In the genomic region with DNA sequence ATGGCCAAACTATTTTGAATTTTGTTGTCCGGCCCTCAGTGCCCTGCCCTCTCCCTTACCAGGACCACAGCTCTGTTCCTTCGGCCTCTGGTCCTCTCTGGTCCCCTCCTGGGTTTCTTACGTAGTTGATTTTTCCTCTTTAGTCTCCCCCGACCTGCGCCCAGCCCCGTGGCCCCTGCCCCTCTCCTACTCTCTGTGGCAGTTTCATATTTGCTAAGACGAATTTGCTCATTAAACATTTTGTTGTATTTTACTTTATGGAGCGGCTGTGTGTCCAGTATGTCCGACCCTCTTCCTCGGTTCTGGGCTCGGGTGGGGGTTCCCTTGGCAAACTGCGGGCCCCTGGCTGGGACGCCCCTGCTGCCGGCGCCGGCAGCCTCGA, we compare ENCODE assay signal across 2 cellular contexts.
TF ChIP-seq lines count a peak whose summit lies in the region.

No MANE protein-coding gene starts in this region.

TF ChIP-seq in SK-N-SH, 30 proteins besides CTCF, POLR2A, EP300 and RAD21 (continued from another document):
- TF ChIP-seq MXI1 (IDR thresholded peaks at IDR 0.05; ENCODE audit: low read depth, low read length) (no peak), GATA2 (CRISPR knock-in tag; IDR thresholded peaks at IDR 0.05) (no peak), ELF1 (IDR thresholded peaks at IDR 0.05) (no peak), YY1 (IDR thresholded peaks at IDR 0.05; ENCODE audit: low read depth) (no peak), MAX (IDR thresholded peaks at IDR 0.05; ENCODE audit: low read depth) (no peak), TAF1 (IDR thresholded peaks at IDR 0.05; ENCODE audit: borderline replicate concordance, low read depth, low read length) (no peak), NRF1 (IDR thresholded peaks at IDR 0.05; ENCODE audit: low read depth, low read length) (no peak), FOXJ3 (CRISPR knock-in tag; IDR thresholded peaks at IDR 0.05) (no peak), RCOR1 (IDR thresholded peaks at IDR 0.05; ENCODE audit: low read length) (no peak), RXRA (IDR thresholded peaks at IDR 0.05; ENCODE audit: borderline replicate concordance, low read depth) (no peak), TEAD4 (IDR thresholded peaks at IDR 0.05; ENCODE audit: borderline replicate concordance, insufficient read depth) (no peak)
- TF ChIP-seq, protein P1, sequence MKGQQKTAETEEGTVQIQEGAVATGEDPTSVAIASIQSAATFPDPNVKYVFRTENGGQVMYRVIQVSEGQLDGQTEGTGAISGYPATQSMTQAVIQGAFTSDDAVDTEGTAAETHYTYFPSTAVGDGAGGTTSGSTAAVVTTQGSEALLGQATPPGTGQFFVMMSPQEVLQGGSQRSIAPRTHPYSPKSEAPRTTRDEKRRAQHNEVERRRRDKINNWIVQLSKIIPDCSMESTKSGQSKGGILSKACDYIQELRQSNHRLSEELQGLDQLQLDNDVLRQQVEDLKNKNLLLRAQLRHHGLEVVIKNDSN (IDR thresholded peaks at IDR 0.05; ENCODE audit: borderline replicate concordance, low read depth), result no peak
- TF ChIP-seq, protein P2, sequence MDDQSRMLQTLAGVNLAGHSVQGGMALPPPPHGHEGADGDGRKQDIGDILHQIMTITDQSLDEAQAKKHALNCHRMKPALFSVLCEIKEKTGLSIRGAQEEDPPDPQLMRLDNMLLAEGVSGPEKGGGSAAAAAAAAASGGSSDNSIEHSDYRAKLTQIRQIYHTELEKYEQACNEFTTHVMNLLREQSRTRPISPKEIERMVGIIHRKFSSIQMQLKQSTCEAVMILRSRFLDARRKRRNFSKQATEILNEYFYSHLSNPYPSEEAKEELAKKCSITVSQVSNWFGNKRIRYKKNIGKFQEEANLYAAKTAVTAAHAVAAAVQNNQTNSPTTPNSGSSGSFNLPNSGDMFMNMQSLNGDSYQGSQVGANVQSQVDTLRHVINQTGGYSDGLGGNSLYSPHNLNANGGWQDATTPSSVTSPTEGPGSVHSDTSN (IDR thresholded peaks at IDR 0.05), result no peak
- TF ChIP-seq, protein P3, sequence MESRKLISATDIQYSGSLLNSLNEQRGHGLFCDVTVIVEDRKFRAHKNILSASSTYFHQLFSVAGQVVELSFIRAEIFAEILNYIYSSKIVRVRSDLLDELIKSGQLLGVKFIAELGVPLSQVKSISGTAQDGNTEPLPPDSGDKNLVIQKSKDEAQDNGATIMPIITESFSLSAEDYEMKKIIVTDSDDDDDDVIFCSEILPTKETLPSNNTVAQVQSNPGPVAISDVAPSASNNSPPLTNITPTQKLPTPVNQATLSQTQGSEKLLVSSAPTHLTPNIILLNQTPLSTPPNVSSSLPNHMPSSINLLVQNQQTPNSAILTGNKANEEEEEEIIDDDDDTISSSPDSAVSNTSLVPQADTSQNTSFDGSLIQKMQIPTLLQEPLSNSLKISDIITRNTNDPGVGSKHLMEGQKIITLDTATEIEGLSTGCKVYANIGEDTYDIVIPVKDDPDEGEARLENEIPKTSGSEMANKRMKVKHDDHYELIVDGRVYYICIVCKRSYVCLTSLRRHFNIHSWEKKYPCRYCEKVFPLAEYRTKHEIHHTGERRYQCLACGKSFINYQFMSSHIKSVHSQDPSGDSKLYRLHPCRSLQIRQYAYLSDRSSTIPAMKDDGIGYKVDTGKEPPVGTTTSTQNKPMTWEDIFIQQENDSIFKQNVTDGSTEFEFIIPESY (IDR thresholded peaks at IDR 0.05; ENCODE audit: borderline replicate concordance, low read depth), result no peak

TF ChIP-seq in SK-N-SH treated with all-trans-retinoic acid at 6 μM for 48 hours, 23 proteins besides CTCF, POLR2A, EP300 and RAD21 (continued from another document):
- TF ChIP-seq, protein P4, sequence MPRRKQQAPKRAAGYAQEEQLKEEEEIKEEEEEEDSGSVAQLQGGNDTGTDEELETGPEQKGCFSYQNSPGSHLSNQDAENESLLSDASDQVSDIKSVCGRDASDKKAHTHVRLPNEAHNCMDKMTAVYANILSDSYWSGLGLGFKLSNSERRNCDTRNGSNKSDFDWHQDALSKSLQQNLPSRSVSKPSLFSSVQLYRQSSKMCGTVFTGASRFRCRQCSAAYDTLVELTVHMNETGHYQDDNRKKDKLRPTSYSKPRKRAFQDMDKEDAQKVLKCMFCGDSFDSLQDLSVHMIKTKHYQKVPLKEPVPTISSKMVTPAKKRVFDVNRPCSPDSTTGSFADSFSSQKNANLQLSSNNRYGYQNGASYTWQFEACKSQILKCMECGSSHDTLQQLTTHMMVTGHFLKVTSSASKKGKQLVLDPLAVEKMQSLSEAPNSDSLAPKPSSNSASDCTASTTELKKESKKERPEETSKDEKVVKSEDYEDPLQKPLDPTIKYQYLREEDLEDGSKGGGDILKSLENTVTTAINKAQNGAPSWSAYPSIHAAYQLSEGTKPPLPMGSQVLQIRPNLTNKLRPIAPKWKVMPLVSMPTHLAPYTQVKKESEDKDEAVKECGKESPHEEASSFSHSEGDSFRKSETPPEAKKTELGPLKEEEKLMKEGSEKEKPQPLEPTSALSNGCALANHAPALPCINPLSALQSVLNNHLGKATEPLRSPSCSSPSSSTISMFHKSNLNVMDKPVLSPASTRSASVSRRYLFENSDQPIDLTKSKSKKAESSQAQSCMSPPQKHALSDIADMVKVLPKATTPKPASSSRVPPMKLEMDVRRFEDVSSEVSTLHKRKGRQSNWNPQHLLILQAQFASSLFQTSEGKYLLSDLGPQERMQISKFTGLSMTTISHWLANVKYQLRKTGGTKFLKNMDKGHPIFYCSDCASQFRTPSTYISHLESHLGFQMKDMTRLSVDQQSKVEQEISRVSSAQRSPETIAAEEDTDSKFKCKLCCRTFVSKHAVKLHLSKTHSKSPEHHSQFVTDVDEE (CRISPR knock-in tag; IDR thresholded peaks at IDR 0.05), result no peak
- TF ChIP-seq TCF4 (CRISPR knock-in tag; IDR thresholded peaks at IDR 0.05; ENCODE audit: borderline replicate concordance) (no peak), ARNTL (CRISPR knock-in tag; IDR thresholded peaks at IDR 0.05; ENCODE audit: borderline replicate concordance, low read depth) (no peak), ZC3H10 (CRISPR knock-in tag; IDR thresholded peaks at IDR 0.05) (no peak)
TF ChIP-seq in SK-N-SH treated with all-trans-retinoic acid at 6 μM for 48 hours: peak in this region for 0.
